Comparison of ENCODE assay signal across 19 cellular contexts in the genomic region with DNA sequence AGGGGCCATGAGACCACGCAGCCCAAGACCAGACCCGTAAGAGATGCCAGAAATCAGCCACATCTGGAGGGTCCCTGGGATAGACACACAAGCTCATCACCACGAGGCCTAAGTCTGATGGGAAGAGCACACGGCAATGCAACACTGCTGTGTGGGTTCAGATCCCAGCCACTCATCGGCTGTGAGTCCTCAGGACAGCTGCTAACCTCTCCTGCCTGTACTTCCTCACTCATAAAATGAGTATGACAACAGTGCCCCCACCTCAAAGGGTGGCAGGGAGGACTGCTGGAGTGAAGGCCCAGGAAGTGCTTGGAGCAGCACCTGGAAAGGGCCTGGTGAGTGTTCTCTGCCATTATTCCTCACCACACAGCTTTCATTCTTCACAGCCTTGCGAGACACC.
DNase-seq lines count a peak whose midpoint lies in the region; FAIRE-seq and TF ChIP-seq lines count a peak whose summit lies in the region.
"Had no signal": no experiment of that assay in that cellular context is flagged by ENCODE, and none has a peak within 500 bp of the region (broad histone marks: within the 10 kb centered on the region; RNA-seq: fewer than 3 reads in every experiment).

No MANE protein-coding gene starts in this region.

- no peak overlapping the region for H3K4me2 ChIP-seq in osteoblast (ENCODE audit: insufficient read depth, low read length)
- H3K4me2 ChIP-seq: neural progenitor cell had no signal

- H2AFZ ChIP-seq in osteoblast (ENCODE audit: low read length), result no peak overlapping the region
- H2AFZ ChIP-seq: neural progenitor cell had no signal

- CTCF ChIA-PET in RWPE1 (lab: Yijun Ruan, JAX), result no interaction called here

- POLR2A ChIA-PET in RWPE1 (lab: Yijun Ruan, JAX; ENCODE audit: low non-redundant PET), result interaction anchor here (0.6 kb wide), 1 partner anchor 233 kb away, joined by 3 read pairs; no protein-coding TSS in a partner anchor

- H4K20me1 ChIP-seq in osteoblast (ENCODE audit: insufficient read depth, low read length), result peaks cover 11% of the 10 kb centered on the region

- TF ChIP-seq CTCF in D721Med (IDR thresholded peaks at IDR 0.05; ENCODE audit: insufficient read depth, missing control alignments) (no peak), GM20000 (IDR thresholded peaks at IDR 0.05; ENCODE audit: extremely low read depth, missing control alignments) (no peak), RWPE1 (conservative IDR thresholded peaks at IDR 0.05; ENCODE audit: low read depth) (no peak), osteoblast (IDR thresholded peaks at IDR 0.05; ENCODE audit: extremely low read depth, low read depth, low read length) (no peak), Peyer's patch (IDR thresholded peaks at IDR 0.05) (no peak)

- FAIRE-seq in D721Med (lab: Jason Lieb, UNC), result no peak
- FAIRE-seq: colon had no signal

- no peak overlapping the region for H3K4me3 ChIP-seq in osteoblast (ENCODE audit: insufficient read depth, low read length)
- no peak overlapping the region for H3K4me3 ChIP-seq in Peyer's patch
- H3K4me3 ChIP-seq: adrenal gland, gastroesophageal sphincter, HAP-1, neural progenitor cell, testis had no signal

- DNase-seq in D721Med (ENCODE audit: insufficient read length, low spot score) (peak; percentile 19), GM20000 (ENCODE audit: low spot score) (peak; percentile 35), RWPE1 (ENCODE audit: low spot score) (no peak), osteoblast (ENCODE audit: insufficient read length, low spot score, missing footprints) (peak; percentile 51), epidermal melanocyte (ENCODE audit: insufficient read length, low spot score) (no peak), HK-2 (ENCODE audit: unreplicated experiment) (no peak), Peyer's patch (no peak)
- DNase-seq: activated CD4-positive, CD25-positive, alpha-beta regulatory T cell treated with anti-CD3 and anti-CD28 coated beads, Interleukin-2, amount 50 U/mL, for 72 hours; activated naive CD4-positive, alpha-beta T cell; activated T-cell treated with anti-CD3 and anti-CD28 coated beads, Interleukin-2, amount 50 U/mL, for 4 hours; adrenal gland; brain microvascular endothelial cell; hypothalamus; NCI-H187; testis had no signal

- no peaks in the 10 kb centered on the region for H3K36me3 ChIP-seq in osteoblast (ENCODE audit: insufficient read depth, low read length)
- no peaks in the 10 kb centered on the region for H3K36me3 ChIP-seq in Peyer's patch
- H3K36me3 ChIP-seq: adrenal gland, brain microvascular endothelial cell had no signal

- H3K27ac ChIP-seq in RWPE1, result peak overlapping the region; percentile 83
- no peak overlapping the region for H3K27ac ChIP-seq in osteoblast (ENCODE audit: low read depth, low read length)
- H3K27ac ChIP-seq in Peyer's patch, result no peak overlapping the region
- H3K27ac ChIP-seq: adrenal gland, brain microvascular endothelial cell, neural progenitor cell, testis had no signal

- no peaks in the 10 kb centered on the region for H3K9me3 ChIP-seq in osteoblast (ENCODE audit: low read depth, low read length)
- H3K9me3 ChIP-seq in Peyer's patch, result no peaks in the 10 kb centered on the region
- H3K9me3 ChIP-seq: adrenal gland, gastroesophageal sphincter, HAP-1, testis had no signal

- peaks cover 32% of the 10 kb centered on the region for H3K4me1 ChIP-seq in osteoblast (ENCODE audit: insufficient read depth, low read length)
- H3K4me1 ChIP-seq in Peyer's patch, result peaks cover 0 to 12% (median 0%) of the 10 kb centered on the region in 4 donors
- H3K4me1 ChIP-seq: adrenal gland, HAP-1 had no signal

- no peaks in the 10 kb centered on the region for H3K79me2 ChIP-seq in osteoblast (ENCODE audit: insufficient read depth, low read length)

- H3K27me3 ChIP-seq in osteoblast (ENCODE audit: insufficient read depth, low read length) (no peaks in the 10 kb centered on the region), Peyer's patch (no peaks in the 10 kb centered on the region)
- H3K27me3 ChIP-seq: adrenal gland, brain microvascular endothelial cell, gastroesophageal sphincter, neural progenitor cell, testis had no signal

- TF ChIP-seq POLR2A in Peyer's patch (IDR thresholded peaks at IDR 0.05), result no peak

Comparison
In these comparisons a context has a peak if more than half of its experiments do, and no peak if none do; other contexts are left out.
1. DNase-seq: peak in D721Med (single experiment), GM20000 (single experiment) and osteoblast (single experiment); none in RWPE1 (single experiment), epidermal melanocyte (single experiment), HK-2 (single experiment) and Peyer's patch (0 of 3).